ENCODE assay signal across 16 cellular contexts in genomic region chr14:92523752-92524151, GRCh38. TPM values are rescaled to one million over a fixed set of nuclear protein-coding genes. Genes with fewer than 3 reads are reported as not detected.
DNase-seq lines count a peak whose midpoint lies in the region; ATAC-seq and TF ChIP-seq lines count a peak whose summit lies in the region.
"Had no signal": no experiment of that assay in that cellular context is flagged by ENCODE, and none has a peak within 500 bp of the region (broad histone marks: within the 10 kb centered on the region; RNA-seq: fewer than 3 reads in every experiment).

No MANE protein-coding gene starts in this region.

- no peak for DNase-seq in activated CD8-positive, alpha-beta memory T cell treated with anti-CD3 and anti-CD28 coated beads, Interleukin-2, amount 10 ng/mL, durations not matched to agents 7 days and 5 days
- no peak for DNase-seq in activated CD8-positive, alpha-beta memory T cell treated with anti-CD3 and anti-CD28 coated beads, Interleukin-2, amount 50 U/mL, for 48 hours
- DNase-seq in HL-60 (ENCODE audit: low read depth in 1 of 2, low spot score in 1 of 2) (no peak), mesenteric fat pad (ENCODE audit: low spot score) (peak; percentile 53), stomach (no peak), 8988T (no peak)
- DNase-seq in activated naive CD4-positive, alpha-beta T cell treated with anti-CD3 and anti-CD28 coated beads for 36 hours, result no peak
- DNase-seq: DMS79 treated with DMSO at 0.1 percent for 48 hours, GM23248, NCI-H187 treated with DMSO at 0.1 percent for 48 hours, NCI-H2171, NCI-H446 treated with DMSO at 0.1 percent for 48 hours, NCI-H82 had no signal

- no peak overlapping the region for H3K4me3 Mint-ChIP-seq in activated CD8-positive, alpha-beta memory T cell treated with anti-CD3 and anti-CD28 coated beads, Interleukin-2, amount 10 ng/mL, durations not matched to agents 7 days and 5 days
- H3K4me3 Mint-ChIP-seq in activated naive CD4-positive, alpha-beta T cell treated with anti-CD3 and anti-CD28 coated beads for 36 hours, result no peak overlapping the region
- H3K4me3 Mint-ChIP-seq: CD14-positive monocyte had no signal

- no peak for ATAC-seq in activated CD8-positive, alpha-beta memory T cell treated with anti-CD3 and anti-CD28 coated beads, Interleukin-2, amount 10 ng/mL, durations not matched to agents 7 days and 5 days
- ATAC-seq in GM18498 (IDR thresholded peaks at IDR 0.05; ENCODE audit: unreplicated experiment), result no peak

- H3K36me3 ChIP-seq in stomach, result no peaks in the 10 kb centered on the region

- TF ChIP-seq EP300 in stomach (IDR thresholded peaks at IDR 0.05), result no peak

- 81 to 89% (median 87%) methylated on average over 6 of the region's 6 CpGs for WGBS in stomach, 5 donors

- intact Hi-C loops in stomach (cut with DNase I; ENCODE audit: low total_unique reads), result no loop called here
- intact Hi-C loops in activated naive CD4-positive, alpha-beta T cell treated with anti-CD3 and anti-CD28 coated beads for 36 hours (cut with micrococcal nuclease), result no loop called here

- CTCF ChIA-PET in activated CD8-positive, alpha-beta memory T cell treated with anti-CD3 and anti-CD28 coated beads, Interleukin-2, amount 10 ng/mL, durations not matched to agents 7 days and 5 days (lab: Charles Lee), result interaction anchor here (1.3 to 1.4 kb wide), 4 partner anchors 11 to 389 kb away, joined by 3 to 4 read pairs (median 3); no protein-coding TSS in a partner anchor
- CTCF ChIA-PET in activated naive CD4-positive, alpha-beta T cell treated with anti-CD3 and anti-CD28 coated beads for 36 hours (lab: Charles Lee), result interaction anchor here (0.5 kb wide), 1 partner anchor 46 kb away, joined by 3 read pairs; no protein-coding TSS in a partner anchor

- TF ChIP-seq CTCF in HL-60 (IDR thresholded peaks at IDR 0.05; ENCODE audit: insufficient read depth, low read length) (no peak), stomach (IDR thresholded peaks at IDR 0.05) (no peak)

- H3K27ac Mint-ChIP-seq in activated CD8-positive, alpha-beta memory T cell treated with anti-CD3 and anti-CD28 coated beads, Interleukin-2, amount 10 ng/mL, durations not matched to agents 7 days and 5 days, result peak overlapping the region; percentile 68
- H3K27ac Mint-ChIP-seq in activated naive CD4-positive, alpha-beta T cell treated with anti-CD3 and anti-CD28 coated beads for 36 hours, result no peak overlapping the region

- H3K4me3 ChIP-seq in HL-60 (replicated peaks; ENCODE audit: insufficient read depth, low read length) (no peak overlapping the region), stomach (no peak overlapping the region)
- H3K4me3 ChIP-seq: GM23248 had no signal

- peaks cover 0 to 63% (median 33%) of the 10 kb centered on the region in 4 donors for H3K4me1 ChIP-seq in stomach

- peaks cover 3% of the 10 kb centered on the region for H3K9me3 Mint-ChIP-seq in activated CD8-positive, alpha-beta memory T cell treated with anti-CD3 and anti-CD28 coated beads, Interleukin-2, amount 10 ng/mL, durations not matched to agents 7 days and 5 days (ENCODE audit: low read depth)
- peaks cover 6% of the 10 kb centered on the region for H3K9me3 Mint-ChIP-seq in activated naive CD4-positive, alpha-beta T cell treated with anti-CD3 and anti-CD28 coated beads for 36 hours

- H3K4me1 Mint-ChIP-seq in activated CD8-positive, alpha-beta memory T cell treated with anti-CD3 and anti-CD28 coated beads, Interleukin-2, amount 10 ng/mL, durations not matched to agents 7 days and 5 days, result peaks cover 80% of the 10 kb centered on the region
- peaks cover 14% of the 10 kb centered on the region for H3K4me1 Mint-ChIP-seq in activated naive CD4-positive, alpha-beta T cell treated with anti-CD3 and anti-CD28 coated beads for 36 hours (ENCODE audit: low read depth)

- peaks cover 34% of the 10 kb centered on the region for H3K36me3 Mint-ChIP-seq in activated CD8-positive, alpha-beta memory T cell treated with anti-CD3 and anti-CD28 coated beads, Interleukin-2, amount 10 ng/mL, durations not matched to agents 7 days and 5 days
- peaks cover 3% of the 10 kb centered on the region for H3K36me3 Mint-ChIP-seq in activated naive CD4-positive, alpha-beta T cell treated with anti-CD3 and anti-CD28 coated beads for 36 hours (ENCODE audit: low read depth)

- H3K27ac ChIP-seq in HL-60 (replicated peaks) (peak overlapping the region; percentile 71), stomach (peak overlapping the region in 3 of 5 donors; percentile 31 to 72 (median 71))
- H3K27ac ChIP-seq: GM23248, KMS-11 had no signal

- H3K9me3 ChIP-seq in stomach, result no peaks in the 10 kb centered on the region

- H3K27me3 ChIP-seq in HL-60 (ENCODE audit: insufficient read depth, poor library complexity, severe bottlenecking) (no peaks in the 10 kb centered on the region), stomach (no peaks in the 10 kb centered on the region)

- TF ChIP-seq POLR2A in stomach (IDR thresholded peaks at IDR 0.05), result no peak

- no peaks in the 10 kb centered on the region for H3K27me3 Mint-ChIP-seq in activated CD8-positive, alpha-beta memory T cell treated with anti-CD3 and anti-CD28 coated beads, Interleukin-2, amount 10 ng/mL, durations not matched to agents 7 days and 5 days
- H3K27me3 Mint-ChIP-seq in activated naive CD4-positive, alpha-beta T cell treated with anti-CD3 and anti-CD28 coated beads for 36 hours (ENCODE audit: low read depth), result no peaks in the 10 kb centered on the region

RNA-seq across cellular contexts. Expression of gene RIN3, which starts 10.2 kb away (rescaled TPM):
- 100 to 1,000 TPM in 1 of 2 experiments, 10 to 100 TPM in 1; 76.1 to 122 TPM for total RNA-seq in activated CD8-positive, alpha-beta memory T cell treated with anti-CD3 and anti-CD28 coated beads, Interleukin-2, amount 10 ng/mL, durations not matched to agents 7 days and 5 days
- total RNA-seq in mesenteric fat pad (38.0 TPM), stomach (10 to 100 TPM in 3 of 5 donors, 1 to 10 TPM in 2; 6.2 to 47.8 (median 11.6) TPM)
- 1 to 10 TPM; 5.0 to 6.2 (median 6.0) TPM for polyA plus RNA-seq in stomach
- total RNA-seq in activated naive CD4-positive, alpha-beta T cell treated with anti-CD3 and anti-CD28 coated beads for 36 hours, result 10 to 100 TPM; 15.8 to 16.0 TPM
